Comparison of ENCODE assay signal across 8 cellular contexts in genomic region chr10:46987233-46987930, GRCh38.
DNase-seq lines count a peak whose midpoint lies in the region; ATAC-seq, FAIRE-seq and TF ChIP-seq lines count a peak whose summit lies in the region.
"Not testable (repeated sequence)": the region's sequence is repeated elsewhere in the genome, so short reads cannot be mapped to it uniquely, and the experiment has no call there.

No MANE protein-coding gene starts in this region.

- not testable (repeated sequence) for H3K4me3 ChIP-seq in lower lobe of right lung, upper lobe of right lung

- H3K27ac ChIP-seq in lower lobe of right lung, upper lobe of right lung: not testable (repeated sequence)

- H3K36me3 ChIP-seq in lower lobe of right lung, upper lobe of right lung: not testable (repeated sequence)

- ATAC-seq in GM18519 (IDR thresholded peaks at IDR 0.05; ENCODE audit: low FRiP score, unreplicated experiment) (peak; percentile 98), GM21381 (IDR thresholded peaks at IDR 0.05; ENCODE audit: unreplicated experiment) (peak; percentile 75), HG02852 (IDR thresholded peaks at IDR 0.05; ENCODE audit: unreplicated experiment) (peak; percentile 93), HG03175 (IDR thresholded peaks at IDR 0.05; ENCODE audit: unreplicated experiment) (peak; percentile 93), lower lobe of right lung (peak; percentile 97), upper lobe of right lung (peak; percentile 100)
- ATAC-seq in central memory CD8-positive, alpha-beta T cell (replicated peaks; ENCODE audit: extremely low read depth, poor library complexity, severe bottlenecking) = peak; percentile 76

- not testable (repeated sequence) for H3K27me3 Mint-ChIP-seq in central memory CD8-positive, alpha-beta T cell

- not testable (repeated sequence) for H3K4me1 ChIP-seq in lower lobe of right lung, upper lobe of right lung

- not testable (repeated sequence) for H3K27ac Mint-ChIP-seq in central memory CD8-positive, alpha-beta T cell (ENCODE audit: low read depth)

- H3K9me3 Mint-ChIP-seq in central memory CD8-positive, alpha-beta T cell = not testable (repeated sequence)

- H3K9me3 ChIP-seq in lower lobe of right lung, upper lobe of right lung: not testable (repeated sequence)

- H3K4me3 Mint-ChIP-seq in central memory CD8-positive, alpha-beta T cell = not testable (repeated sequence)

- not testable (repeated sequence) for H3K4me1 Mint-ChIP-seq in central memory CD8-positive, alpha-beta T cell

- intact Hi-C loops in lower lobe of right lung (cut with DNase I); upper lobe of right lung (cut with DNase I): not testable (repeated sequence)

- peak; percentile 93 for FAIRE-seq in RCC 7860 (lab: Jason Lieb, UNC)

- not testable (repeated sequence) for DNase-seq in RCC 7860 (ENCODE audit: low spot score); central memory CD8-positive, alpha-beta T cell (ENCODE audit: low spot score in 2 of 2); lower lobe of right lung; upper lobe of right lung

- H3K36me3 Mint-ChIP-seq in central memory CD8-positive, alpha-beta T cell (ENCODE audit: insufficient read depth) = not testable (repeated sequence)

- TF ChIP-seq CTCF in lower lobe of right lung (IDR thresholded peaks at IDR 0.05); upper lobe of right lung (IDR thresholded peaks at IDR 0.05): not testable (repeated sequence)

- not testable (repeated sequence) for H3K27me3 ChIP-seq in lower lobe of right lung (ENCODE audit: low read depth); upper lobe of right lung
